ENCODE assay signal across 8 cellular contexts in the genomic region with DNA sequence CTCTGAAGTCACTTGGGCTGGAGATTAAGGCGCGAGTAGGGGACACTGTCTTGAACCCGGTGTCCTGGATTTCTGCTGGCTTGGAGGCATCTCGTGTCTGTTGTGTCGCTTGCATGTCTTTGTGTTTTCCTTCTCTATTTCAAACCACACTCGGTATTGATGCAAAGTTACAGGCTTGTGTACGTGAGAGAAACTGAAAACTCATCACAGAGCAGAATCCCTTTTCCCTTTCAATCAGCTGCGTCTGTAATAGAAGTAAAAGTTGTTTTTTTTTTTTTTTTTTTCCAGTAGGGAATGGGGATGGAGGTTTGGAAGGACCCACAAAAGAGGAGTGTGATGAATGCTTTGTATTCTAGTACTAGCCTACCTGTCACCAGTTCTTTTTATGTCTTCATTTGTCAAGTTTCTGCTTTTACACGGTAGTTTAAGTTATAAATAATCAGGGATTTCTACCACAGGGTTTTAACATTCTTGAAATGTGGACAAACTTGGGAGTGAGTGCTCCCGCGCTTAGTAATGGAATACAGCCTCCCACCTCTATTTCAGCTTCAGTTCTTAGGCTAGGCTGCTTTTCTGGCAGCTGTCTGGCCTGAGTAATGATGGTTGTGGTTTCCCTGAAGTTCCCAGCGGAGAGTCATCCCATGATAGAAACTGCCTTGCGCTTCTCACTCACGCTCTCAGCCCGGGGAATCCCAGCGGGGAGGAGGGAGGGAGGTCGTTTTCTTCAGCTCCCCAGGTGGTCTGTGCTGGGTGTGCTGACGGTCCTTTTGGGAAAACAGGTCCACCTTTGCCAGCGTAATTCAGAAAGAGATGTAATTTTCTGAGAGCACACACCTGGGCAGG. TPM values are rescaled to one million over a fixed set of nuclear protein-coding genes. Genes with fewer than 3 reads are reported as not detected.
DNase-seq lines count a peak whose midpoint lies in the region; ATAC-seq and TF ChIP-seq lines count a peak whose summit lies in the region.

No MANE protein-coding gene starts in this region.

- peak overlapping the region; percentile 51 for H3K27ac ChIP-seq in CD8-positive, alpha-beta memory T cell (ENCODE audit: low read depth, low read length)
- H3K27ac ChIP-seq in Panc1 (ENCODE audit: low read length) (peak overlapping the region; percentile 76), body of pancreas (peak overlapping the region in 3 of 4 donors; percentile 42 to 69 (median 59)), iPS-20b (ENCODE audit: low read length) (no peak overlapping the region), skin epidermis (peak overlapping the region in 20 of 21 experiments; percentile 12 to 90 (median 82))

- 29 to 35% methylated on average over 15 to 19 of the region's 19 CpGs for WGBS in body of pancreas, 2 donors

- TF ChIP-seq CTCF in Panc1 (IDR thresholded peaks at IDR 0.05) (no peak), body of pancreas (IDR thresholded peaks at IDR 0.05) (no peak)

- ATAC-seq in GM19035 (IDR thresholded peaks at IDR 0.05; ENCODE audit: unreplicated experiment) (peak; percentile 42), HG03103 (IDR thresholded peaks at IDR 0.05; ENCODE audit: low read depth, unreplicated experiment) (peak; percentile 32), Panc1 (peak; percentile 52), body of pancreas (peak; percentile 38)

- BruUV-seq in Panc1 (replicated peaks; lab: Mats Ljungman, UMichigan) = TSS peak; percentile 78

- peaks cover 26 to 53% of the 10 kb centered on the region in 2 donors for H3K27me3 Mint-ChIP-seq in CD8-positive, alpha-beta memory T cell

- H3K9me3 Mint-ChIP-seq in CD8-positive, alpha-beta memory T cell = no peaks in the 10 kb centered on the region

- no peak for DNase-seq in CD8-positive, alpha-beta memory T cell
- DNase-seq in Panc1 (ENCODE audit: low read depth, low spot score) (no peak), body of pancreas (peak in 3 of 4 donors; percentile 22 to 61 (median 25)), OCI-M2 (lab: John Stamatoyannopoulos, UW; ENCODE audit: unreplicated experiment) (no peak)

- peaks cover 16% of the 10 kb centered on the region for H3K4me1 ChIP-seq in CD8-positive, alpha-beta memory T cell (ENCODE audit: insufficient read depth, low read length)
- H3K4me1 ChIP-seq in Panc1 (ENCODE audit: control insufficient read depth, insufficient read depth, low read length) = peaks cover 49% of the 10 kb centered on the region
- peaks cover 73% of the 10 kb centered on the region for H3K4me1 ChIP-seq in body of pancreas
- H3K4me1 ChIP-seq in iPS-20b (ENCODE audit: insufficient read depth, low read length) = peaks cover 31% of the 10 kb centered on the region

- POLR2A ChIA-PET in CD8-positive, alpha-beta memory T cell (lab: Charles Lee) = no interaction called here
- POLR2A ChIA-PET in Panc1 (lab: Charles Lee) = no interaction called here

- H3K36me3 ChIP-seq in CD8-positive, alpha-beta memory T cell (ENCODE audit: insufficient read depth, low read length) = no peaks in the 10 kb centered on the region
- H3K36me3 ChIP-seq in Panc1 (ENCODE audit: control insufficient read depth, insufficient read depth, low read length) (no peaks in the 10 kb centered on the region), body of pancreas (replicated peaks in 1 of 2; ENCODE audit: insufficient read depth in 1 of 2, low read depth in 2 of 2) (no peaks in the 10 kb centered on the region), iPS-20b (ENCODE audit: insufficient read depth, low read depth, low read length) (no peaks in the 10 kb centered on the region)

- peak overlapping the region; percentile 67 to 86 (median 82) for H3K4me3 Mint-ChIP-seq in CD8-positive, alpha-beta memory T cell

- peaks cover 8% of the 10 kb centered on the region for H3K27me3 ChIP-seq in CD8-positive, alpha-beta memory T cell (ENCODE audit: insufficient read depth, low read length, poor library complexity, severe bottlenecking)
- H3K27me3 ChIP-seq in Panc1 (ENCODE audit: control insufficient read depth, insufficient read depth, low read length) = no peaks in the 10 kb centered on the region
- no peaks in the 10 kb centered on the region for H3K27me3 ChIP-seq in body of pancreas
- peaks cover 39% of the 10 kb centered on the region for H3K27me3 ChIP-seq in iPS-20b (ENCODE audit: insufficient read depth, low read length)

- peaks cover 0 to 5% (median 0%) of the 10 kb centered on the region in 3 donors for H3K36me3 Mint-ChIP-seq in CD8-positive, alpha-beta memory T cell

- peak overlapping the region in 2 of 8 donors; percentile 31 to 61 for H3K27ac Mint-ChIP-seq in CD8-positive, alpha-beta memory T cell

- H3K4me3 ChIP-seq in CD8-positive, alpha-beta memory T cell (ENCODE audit: low read length) = peak overlapping the region; percentile 40
- H3K4me3 ChIP-seq in Panc1 (ENCODE audit: low read depth in 2 of 2, low read length in 2 of 2) (peak overlapping the region; percentile 78 to 81), body of pancreas (peak overlapping the region; percentile 10 to 49), iPS-20b (ENCODE audit: low read length) (peak overlapping the region; percentile 78), skin epidermis (peak overlapping the region; percentile 64 to 74 (median 65))

- in situ Hi-C loops in Panc1 (cut with HindIII; ENCODE audit: low pct_unique_long_range_greater_than_20kb, low sequenced_read_pairs) = no loop called here

- TF ChIP-seq POLR2A in body of pancreas (IDR thresholded peaks at IDR 0.05) = peak in 1 of 3 donors; percentile 24

- CTCF ChIA-PET in CD8-positive, alpha-beta memory T cell (lab: Charles Lee) = no interaction called here
- CTCF ChIA-PET in Panc1 (lab: Charles Lee) = interaction anchor here (0.5 kb wide), 1 partner anchor 27 kb away, joined by 3 read pairs; no protein-coding TSS in a partner anchor

- intact Hi-C loops in Panc1 (cut with micrococcal nuclease; ENCODE audit: unreplicated experiment) = loop anchor here (5.0 to 10.0 kb wide), 4 partner anchors 50 to 120 kb away; no protein-coding TSS in a partner anchor
- intact Hi-C loops in body of pancreas (cut with DNase I) = no loop called here

- H3K9ac ChIP-seq in iPS-20b (ENCODE audit: low read depth, low read length) = peak overlapping the region; percentile 57; the same call in 1 of the 2 replicates

- H3K4me1 Mint-ChIP-seq in CD8-positive, alpha-beta memory T cell = peaks cover 18 to 41% (median 38%) of the 10 kb centered on the region in 3 donors

- H3K9me3 ChIP-seq in CD8-positive, alpha-beta memory T cell (ENCODE audit: low read length) = no peaks in the 10 kb centered on the region
- H3K9me3 ChIP-seq in Panc1 (ENCODE audit: control insufficient read depth, insufficient read depth, low read depth, low read length) = no peaks in the 10 kb centered on the region
- H3K9me3 ChIP-seq in body of pancreas = no peaks in the 10 kb centered on the region
- H3K9me3 ChIP-seq in iPS-20b (ENCODE audit: insufficient read depth, low read depth, low read length) = no peaks in the 10 kb centered on the region

RNA-seq across cellular contexts. Expression of gene TJP2, which starts 0.8 kb away (rescaled TPM):
- 10 to 100 TPM; 19.7 to 20.8 TPM for total RNA-seq in CD8-positive, alpha-beta memory T cell
- polyA plus RNA-seq in CD8-positive, alpha-beta memory T cell = 2.1 TPM
- 40.2 TPM for total RNA-seq in Panc1 (2021; ENCODE audit: unreplicated experiment)
- 19.7 TPM for polyA plus RNA-seq in Panc1 (2012; ENCODE audit: insufficient read length)
- 10 to 100 TPM; 60.2 to 79.1 TPM for total RNA-seq in body of pancreas

Comparison
In these comparisons a context has a peak if more than half of its experiments do, and no peak if none do; other contexts are left out.
1. DNase-seq: peak in body of pancreas (3 of 4); none in CD8-positive, alpha-beta memory T cell (0 of 5), Panc1 (single experiment) and OCI-M2 (single experiment).
2. H3K4me3 ChIP-seq: peak in every context shown above with its lines; median percentile 80 in Panc1; 78 in iPS-20b; 65 in skin epidermis; 40 in CD8-positive, alpha-beta memory T cell; 30 in body of pancreas.
3. Peak in every context shown above with its lines, with median percentiles within 50 percentile points of each other: ATAC-seq.